In the genomic region with DNA sequence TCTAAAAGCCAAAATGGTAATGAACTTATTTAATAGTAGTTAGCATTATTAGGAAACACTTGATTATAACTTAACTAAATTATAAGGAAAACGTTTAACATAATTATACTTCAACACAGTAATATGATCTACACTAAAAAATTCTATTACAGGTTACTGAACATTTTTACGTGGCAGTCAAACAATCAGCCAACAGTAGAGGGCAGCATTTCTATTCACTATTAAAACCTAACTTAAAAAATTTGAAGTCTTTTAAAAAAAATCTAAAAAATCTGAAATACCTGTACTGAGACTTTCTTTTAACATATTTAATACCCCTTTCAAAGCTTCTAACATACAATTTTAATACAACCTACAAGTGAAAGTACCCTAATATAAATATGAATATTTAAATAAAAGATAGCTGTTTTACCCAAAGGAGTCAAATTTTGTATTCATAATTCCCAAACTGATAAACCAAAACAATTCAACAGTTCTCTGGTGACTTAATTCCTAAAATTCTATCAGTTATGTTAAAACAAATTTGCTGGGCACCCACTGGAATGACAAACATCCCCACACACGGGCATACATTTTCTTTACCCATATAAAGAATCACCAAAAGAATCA, we compare ENCODE assay signal across 9 cellular contexts. TPM values are rescaled to one million over a fixed set of nuclear protein-coding genes. Genes with fewer than 3 reads are reported as not detected.
A peak's percentile ranks its signal among the peaks of the same experiment; 100 is the strongest.
DNase-seq lines count a peak whose midpoint lies in the region; ATAC-seq and TF ChIP-seq lines count a peak whose summit lies in the region.
"Had no signal": no experiment of that assay in that cellular context is flagged by ENCODE, and none has a peak within 500 bp of the region (broad histone marks: within the 10 kb centered on the region; RNA-seq: fewer than 3 reads in every experiment).

No MANE protein-coding gene starts in this region.

- peaks cover 26 to 68% (median 60%) of the 10 kb centered on the region in 4 donors for H3K4me1 Mint-ChIP-seq in naive thymus-derived CD8-positive, alpha-beta T cell

- DNase-seq in NCI-H1417 (lab: John Stamatoyannopoulos, UW) (peak in 2 of 3 experiments; percentile 59 to 70), NCI-H1417 treated with DMSO at 0.1 percent for 48 hours (lab: John Stamatoyannopoulos, UW) (no peak), SK-MEL-5 (ENCODE audit: low read depth, low spot score) (peak; percentile 55), dedifferentiated amniotic fluid mesenchymal stem cell (ENCODE audit: extremely low spot score) (peak; percentile 71)
- DNase-seq in naive thymus-derived CD8-positive, alpha-beta T cell = peak in 7 of 10 donors; percentile 26 to 62 (median 50)

- TF ChIP-seq RAD21 in Ishikawa (IDR thresholded peaks at IDR 0.05; ENCODE audit: low read depth) = peak; percentile 62

- ATAC-seq in naive thymus-derived CD8-positive, alpha-beta T cell = no peak
- ATAC-seq in HG03442 (IDR thresholded peaks at IDR 0.05; ENCODE audit: unreplicated experiment) (no peak), HG03097 (IDR thresholded peaks at IDR 0.05; ENCODE audit: low FRiP score, unreplicated experiment) (no peak)

- TF ChIP-seq EP300 in Ishikawa (IDR thresholded peaks at IDR 0.05; ENCODE audit: borderline replicate concordance) = no peak

- peaks cover 0 to 7% (median 0%) of the 10 kb centered on the region in 3 donors for H3K36me3 Mint-ChIP-seq in naive thymus-derived CD8-positive, alpha-beta T cell

- POLR2A ChIA-PET in naive thymus-derived CD8-positive, alpha-beta T cell (lab: Charles Lee) = no interaction called here

- H3K4me3 Mint-ChIP-seq in naive thymus-derived CD8-positive, alpha-beta T cell = no peak overlapping the region
- H3K4me3 Mint-ChIP-seq: activated naive CD8-positive, alpha-beta T cell had no signal

- H3K9me3 Mint-ChIP-seq in naive thymus-derived CD8-positive, alpha-beta T cell = peaks cover 0 to under 1% (median 0%) of the 10 kb centered on the region in 9 donors

- H3K27me3 Mint-ChIP-seq in naive thymus-derived CD8-positive, alpha-beta T cell = no peaks in the 10 kb centered on the region
- H3K27me3 Mint-ChIP-seq: activated naive CD8-positive, alpha-beta T cell had no signal

- in situ Hi-C loops in SK-MEL-5 (cut with HindIII; ENCODE audit: low pct_unique_long_range_greater_than_20kb, low sequenced_read_pairs) = no loop called here

- H3K27ac Mint-ChIP-seq in naive thymus-derived CD8-positive, alpha-beta T cell = no peak overlapping the region
- H3K27ac Mint-ChIP-seq: activated naive CD8-positive, alpha-beta T cell had no signal

TF ChIP-seq in Ishikawa, 13 proteins besides CTCF, POLR2A, EP300 and RAD21:
- TF ChIP-seq NFIC (IDR thresholded peaks at IDR 0.05) (no peak), ZBTB7A (IDR thresholded peaks at IDR 0.05; ENCODE audit: low read depth) (no peak), USF1 (IDR thresholded peaks at IDR 0.05) (no peak), CREB1 (IDR thresholded peaks at IDR 0.05; ENCODE audit: low read depth) (no peak)
- TF ChIP-seq, protein P1, sequence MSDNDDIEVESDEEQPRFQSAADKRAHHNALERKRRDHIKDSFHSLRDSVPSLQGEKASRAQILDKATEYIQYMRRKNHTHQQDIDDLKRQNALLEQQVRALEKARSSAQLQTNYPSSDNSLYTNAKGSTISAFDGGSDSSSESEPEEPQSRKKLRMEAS (IDR thresholded peaks at IDR 0.05) = no peak
TF ChIP-seq in Ishikawa: peak in this region for 0.

RNA-seq across cellular contexts. Expression of gene DLG1, which starts 41.5 kb away (rescaled TPM):
- 28.9 and 33.6 TPM in 2 replicates for total RNA-seq in SK-MEL-5 (2014; rRNA removed; shearing (Covaris generic))
- 30.8 and 46.7 TPM in 2 replicates for polyA plus RNA-seq in SK-MEL-5 (2015; cell fraction: cytosol; rRNA removed)
- polyA plus RNA-seq in SK-MEL-5 (2015; cell fraction: nucleus; rRNA removed) = 103 and 137 TPM in 2 replicates
- 10 to 100 TPM; 86.5 to 87.1 TPM for total RNA-seq in naive thymus-derived CD8-positive, alpha-beta T cell
- polyA plus RNA-seq in naive thymus-derived CD8-positive, alpha-beta T cell = 10 to 100 TPM; 23.5 to 28.5 (median 25.8) TPM
